20 cellular contexts compared by ENCODE assay signal in the genomic region with DNA sequence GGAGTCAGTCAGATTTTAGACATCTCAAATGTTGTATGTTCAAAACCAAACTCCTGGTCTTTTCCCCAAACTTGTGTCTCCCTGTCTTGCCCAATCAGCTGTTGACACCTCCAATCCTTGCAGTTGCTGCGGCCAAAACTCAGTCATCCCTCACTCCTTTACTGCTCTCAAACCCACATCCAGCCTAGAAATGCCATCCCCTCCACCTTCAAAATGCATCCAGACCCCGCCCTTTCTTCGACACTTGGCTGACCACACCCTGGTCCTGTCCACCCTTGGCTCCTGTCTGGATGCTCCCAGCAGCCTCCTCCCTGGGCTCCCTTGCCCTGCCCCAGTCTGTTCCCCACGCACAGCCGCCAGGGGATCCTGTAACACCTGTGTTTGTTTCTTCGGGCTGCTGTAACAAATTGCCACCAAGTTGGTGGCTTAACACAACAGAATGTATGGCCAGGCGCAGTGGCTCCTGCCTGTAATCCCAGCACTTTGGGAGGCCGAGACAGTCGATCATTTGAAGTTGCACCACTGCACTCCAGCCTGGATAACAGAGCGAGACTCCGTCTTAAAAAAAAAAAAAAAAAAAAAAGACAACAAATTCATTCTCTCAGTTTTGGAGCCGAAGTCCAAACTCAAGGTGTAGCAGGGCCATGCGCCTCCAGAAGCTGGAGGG. TPM values are rescaled to one million over a fixed set of nuclear protein-coding genes. Genes with fewer than 3 reads are reported as not detected.
DNase-seq lines count a peak whose midpoint lies in the region; ATAC-seq and TF ChIP-seq lines count a peak whose summit lies in the region.
"Had no signal": no experiment of that assay in that cellular context is flagged by ENCODE, and none has a peak within 500 bp of the region (broad histone marks: within the 10 kb centered on the region; RNA-seq: fewer than 3 reads in every experiment).

No MANE protein-coding gene starts in this region.

- no peak overlapping the region for H4K91ac ChIP-seq in IMR-90 (ENCODE audit: insufficient read depth, low read depth, low read length)

- H4K5ac ChIP-seq in IMR-90 (ENCODE audit: low read depth, low read length) = no peak overlapping the region

- no peak overlapping the region for H3K27ac ChIP-seq in IMR-90 (ENCODE audit: insufficient read depth, low read length)
- no peak overlapping the region for H3K27ac ChIP-seq in PC-3 (ENCODE audit: low read length)
- no peak overlapping the region for H3K27ac ChIP-seq in caudate nucleus (ENCODE audit: low read depth, low read length)

- peaks cover 15% of the 10 kb centered on the region for H3K9me1 ChIP-seq in IMR-90 (ENCODE audit: insufficient read depth, low read length)

- peaks cover 6% of the 10 kb centered on the region for H3K4me1 ChIP-seq in IMR-90 (ENCODE audit: control insufficient read depth, insufficient read depth, low read length)
- no peaks in the 10 kb centered on the region for H3K4me1 ChIP-seq in PC-3 (ENCODE audit: insufficient read depth, low read length)
- H3K4me1 ChIP-seq: BE2C had no signal

- H2AFZ ChIP-seq in IMR-90 (replicated peaks; ENCODE audit: low read length, poor library complexity) = no peak overlapping the region
- no peak overlapping the region for H2AFZ ChIP-seq in PC-3 (ENCODE audit: low read length)

- POLR2A ChIA-PET in activated CD8-positive, alpha-beta T cell treated with anti-CD3 and anti-CD28 coated beads, Interleukin-2, amount 10 ng/mL, durations not matched to agents 7 days and 5 days (lab: Charles Lee) = no interaction called here
- POLR2A ChIA-PET in activated CD8-positive, alpha-beta T cell treated with anti-CD3 and anti-CD28 coated beads for 36 hours (lab: Charles Lee) = interaction anchor here (1.1 kb wide), 1 partner anchor 27 kb away, joined by 3 read pairs; no protein-coding TSS in a partner anchor
- POLR2A ChIA-PET in IMR-90 (lab: Charles Lee; ENCODE audit: unreplicated experiment) = no interaction called here
- POLR2A ChIA-PET in naive thymus-derived CD8-positive, alpha-beta T cell (lab: Charles Lee) = no interaction called here
- POLR2A ChIA-PET in PC-3 (lab: Charles Lee; ENCODE audit: unreplicated experiment) = no interaction called here

- H2BK120ac ChIP-seq in IMR-90 (ENCODE audit: low read depth, low read length) = no peak overlapping the region

- H3K4me1 Mint-ChIP-seq in activated CD8-positive, alpha-beta T cell treated with anti-CD3 and anti-CD28 coated beads, Interleukin-2, amount 10 ng/mL, durations not matched to agents 7 days and 5 days (ENCODE audit: low read depth) = peaks cover 47% of the 10 kb centered on the region
- H3K4me1 Mint-ChIP-seq in activated CD8-positive, alpha-beta T cell treated with anti-CD3 and anti-CD28 coated beads for 36 hours (ENCODE audit: low read depth) = peaks cover 20% of the 10 kb centered on the region
- peaks cover 16% of the 10 kb centered on the region for H3K4me1 Mint-ChIP-seq in glutamatergic neuron (ENCODE audit: low read depth, unreplicated experiment)
- H3K4me1 Mint-ChIP-seq in naive thymus-derived CD8-positive, alpha-beta T cell = peaks cover 22 to 58% (median 41%) of the 10 kb centered on the region in 4 donors

- H3K23ac ChIP-seq in IMR-90 (ENCODE audit: low read depth, low read length) = no peak overlapping the region

- intact Hi-C loops in activated CD8-positive, alpha-beta T cell treated with anti-CD3 and anti-CD28 coated beads for 36 hours (cut with micrococcal nuclease) = no loop called here
- intact Hi-C loops in IMR-90 (cut with micrococcal nuclease) (no loop called here), PC-3 (cut with micrococcal nuclease) (no loop called here)

- 83% methylated on average over 5 of the region's 13 CpGs; no CpG with 5 or more reads in 1 of the 2 experiments for WGBS in IMR-90 (ENCODE audit: extremely low coverage in 2 of 2, insufficient read length in 1 of 2), 2 experiments

- H3K4me2 ChIP-seq in IMR-90 (ENCODE audit: low read depth, low read length) = no peak overlapping the region
- no peak overlapping the region for H3K4me2 ChIP-seq in PC-3 (ENCODE audit: low read length)

- H3K79me2 ChIP-seq in PC-3 (ENCODE audit: low read length) = no peaks in the 10 kb centered on the region

- H3K4me3 Mint-ChIP-seq in activated CD8-positive, alpha-beta T cell treated with anti-CD3 and anti-CD28 coated beads, Interleukin-2, amount 10 ng/mL, durations not matched to agents 7 days and 5 days = no peak overlapping the region
- H3K4me3 Mint-ChIP-seq in activated CD8-positive, alpha-beta T cell treated with anti-CD3 and anti-CD28 coated beads for 36 hours = no peak overlapping the region
- H3K4me3 Mint-ChIP-seq in glutamatergic neuron (ENCODE audit: unreplicated experiment) = peak overlapping the region; percentile 23
- no peak overlapping the region for H3K4me3 Mint-ChIP-seq in naive thymus-derived CD8-positive, alpha-beta T cell
- H3K4me3 Mint-ChIP-seq: CD8-positive, alpha-beta T cell had no signal

- H3K4ac ChIP-seq in IMR-90 (ENCODE audit: low read depth, low read length) = no peak overlapping the region

- H3K36me3 ChIP-seq in IMR-90 (ENCODE audit: control insufficient read depth, insufficient read depth, low read length) (peaks cover 5% of the 10 kb centered on the region; the same call in 1 of the 2 replicates), PC-3 (ENCODE audit: low read depth, low read length) (no peaks in the 10 kb centered on the region)
- H3K36me3 ChIP-seq: BE2C had no signal

- peaks cover 14 to 40% of the 10 kb centered on the region in 2 experiments for H3K79me1 ChIP-seq in IMR-90 (ENCODE audit: low read depth in 1 of 2, low read length in 2 of 2)

- ATAC-seq in activated CD8-positive, alpha-beta T cell treated with anti-CD3 and anti-CD28 coated beads, Interleukin-2, amount 10 ng/mL, durations not matched to agents 7 days and 5 days = no peak
- no peak for ATAC-seq in activated CD8-positive, alpha-beta T cell treated with anti-CD3 and anti-CD28 coated beads for 36 hours
- ATAC-seq in IMR-90 (ENCODE audit: low read depth) = no peak
- no peak for ATAC-seq in naive thymus-derived CD8-positive, alpha-beta T cell
- ATAC-seq in PC-3 = no peak
- no peak for ATAC-seq in GM18498 (IDR thresholded peaks at IDR 0.05; ENCODE audit: unreplicated experiment)
- ATAC-seq: CD8-positive, alpha-beta T cell; HCT116 had no signal

- no peak for TF ChIP-seq RAD21 in IMR-90 (IDR thresholded peaks at IDR 0.05; ENCODE audit: low read length)

- H3K9me3 ChIP-seq in IMR-90 (ENCODE audit: control insufficient read depth, insufficient read depth, low read length) = no peaks in the 10 kb centered on the region
- H3K9me3 ChIP-seq in PC-3 (ENCODE audit: low read length) = no peaks in the 10 kb centered on the region
- H3K9me3 ChIP-seq: BE2C had no signal

- H3K4me3 ChIP-seq in IMR-90 (ENCODE audit: insufficient read depth, low read depth, low read length) (no peak overlapping the region), PC-3 (ENCODE audit: low read length) (no peak overlapping the region)

- in situ Hi-C loops in IMR-90 (cut with MboI; ENCODE audit: low sequenced_read_pairs) = no loop called here

- H3K9ac ChIP-seq in IMR-90 (ENCODE audit: low read depth, low read length) (no peak overlapping the region), PC-3 (ENCODE audit: low read length) (no peak overlapping the region)

- peak overlapping the region; percentile 1 for H3K27ac Mint-ChIP-seq in activated CD8-positive, alpha-beta T cell treated with anti-CD3 and anti-CD28 coated beads, Interleukin-2, amount 10 ng/mL, durations not matched to agents 7 days and 5 days
- no peak overlapping the region for H3K27ac Mint-ChIP-seq in activated CD8-positive, alpha-beta T cell treated with anti-CD3 and anti-CD28 coated beads for 36 hours
- peak overlapping the region; percentile 64 for H3K27ac Mint-ChIP-seq in glutamatergic neuron (ENCODE audit: unreplicated experiment)
- peak overlapping the region in 3 of 10 donors; percentile 15 to 78 (median 16) for H3K27ac Mint-ChIP-seq in naive thymus-derived CD8-positive, alpha-beta T cell
- H3K27ac Mint-ChIP-seq: CD8-positive, alpha-beta T cell had no signal

- TF ChIP-seq POLR2A in IMR-90 (IDR thresholded peaks at IDR 0.05; ENCODE audit: low read depth, low read length) = no peak

- no peak overlapping the region for H3K18ac ChIP-seq in IMR-90 (ENCODE audit: low read depth, low read length)

- H3K27me3 Mint-ChIP-seq in activated CD8-positive, alpha-beta T cell treated with anti-CD3 and anti-CD28 coated beads, Interleukin-2, amount 10 ng/mL, durations not matched to agents 7 days and 5 days (ENCODE audit: low read depth) = no peaks in the 10 kb centered on the region
- H3K27me3 Mint-ChIP-seq in activated CD8-positive, alpha-beta T cell treated with anti-CD3 and anti-CD28 coated beads for 36 hours = no peaks in the 10 kb centered on the region
- H3K27me3 Mint-ChIP-seq in glutamatergic neuron (ENCODE audit: unreplicated experiment) = peaks cover 2% of the 10 kb centered on the region
- no peaks in the 10 kb centered on the region for H3K27me3 Mint-ChIP-seq in naive thymus-derived CD8-positive, alpha-beta T cell

- no peak overlapping the region for H2BK5ac ChIP-seq in IMR-90 (ENCODE audit: low read depth, low read length, poor library complexity, severe bottlenecking)

- no peaks in the 10 kb centered on the region for H3K9me3 Mint-ChIP-seq in activated CD8-positive, alpha-beta T cell treated with anti-CD3 and anti-CD28 coated beads, Interleukin-2, amount 10 ng/mL, durations not matched to agents 7 days and 5 days (ENCODE audit: insufficient read depth)
- H3K9me3 Mint-ChIP-seq in activated CD8-positive, alpha-beta T cell treated with anti-CD3 and anti-CD28 coated beads for 36 hours = no peaks in the 10 kb centered on the region
- H3K9me3 Mint-ChIP-seq in glutamatergic neuron (ENCODE audit: unreplicated experiment) = peaks cover 8% of the 10 kb centered on the region
- H3K9me3 Mint-ChIP-seq in naive thymus-derived CD8-positive, alpha-beta T cell = no peaks in the 10 kb centered on the region
- H3K9me3 Mint-ChIP-seq: CD8-positive, alpha-beta T cell had no signal

- peak overlapping the region; percentile 34 for H2AK9ac ChIP-seq in IMR-90 (replicated peaks; ENCODE audit: low read depth, low read length, poor library complexity)

- dilution Hi-C loops in IMR-90 (cut with HindIII; ENCODE audit: low sequenced_read_pairs, unreplicated experiment) = no loop called here

- TF ChIP-seq CTCF in activated CD8-positive, alpha-beta T cell treated with anti-CD3 and anti-CD28 coated beads for 36 hours (IDR thresholded peaks at IDR 0.05) = no peak
- TF ChIP-seq CTCF in IMR-90 (conservative IDR thresholded peaks at IDR 0.05; ENCODE audit: low read depth, low read length) = no peak
- no peak for TF ChIP-seq CTCF in glutamatergic neuron (IDR thresholded peaks at IDR 0.05; ENCODE audit: partially characterized antibody, unreplicated experiment)
- no peak for TF ChIP-seq CTCF in PC-3 (conservative IDR thresholded peaks at IDR 0.05; ENCODE audit: low read depth, low read length)

- CTCF ChIA-PET in activated CD8-positive, alpha-beta T cell treated with anti-CD3 and anti-CD28 coated beads, Interleukin-2, amount 10 ng/mL, durations not matched to agents 7 days and 5 days (lab: Charles Lee) = no interaction called here
- CTCF ChIA-PET in activated CD8-positive, alpha-beta T cell treated with anti-CD3 and anti-CD28 coated beads for 36 hours (lab: Charles Lee) = no interaction called here
- CTCF ChIA-PET in IMR-90 (lab: Yijun Ruan, JAX) (interaction anchor here (0.5 kb wide), 1 partner anchor 816 kb away, joined by 3 read pairs; no protein-coding TSS in a partner anchor), PC-3 (lab: Charles Lee) (no interaction called here)

- no TSS peak for BruUV-seq in IMR-90 (replicated peaks; lab: Mats Ljungman, UMichigan)
- BruUV-seq in PC-3 (replicated peaks; lab: Mats Ljungman, UMichigan) = no TSS peak

- H3K27me3 ChIP-seq in IMR-90 (ENCODE audit: control insufficient read depth, insufficient read depth, low read length) = no peaks in the 10 kb centered on the region
- H3K27me3 ChIP-seq in PC-3 (ENCODE audit: low read length) = no peaks in the 10 kb centered on the region
- H3K27me3 ChIP-seq: BE2C had no signal

- H3K56ac ChIP-seq in IMR-90 (ENCODE audit: extremely low read depth, insufficient read depth, low read length) = no peak overlapping the region

- no peak for DNase-seq in activated CD8-positive, alpha-beta T cell treated with anti-CD3 and anti-CD28 coated beads, Interleukin-2, amount 10 ng/mL, durations not matched to agents 7 days and 5 days
- no peak for DNase-seq in activated CD8-positive, alpha-beta T cell treated with anti-CD3 and anti-CD28 coated beads for 36 hours
- DNase-seq in IMR-90 (no peak), glutamatergic neuron (no peak), PC-3 (no peak), caudate nucleus (lab: John Stamatoyannopoulos, UW) (no peak)
- DNase-seq in naive thymus-derived CD8-positive, alpha-beta T cell = no peak
- DNase-seq: BE2C; CD8-positive, alpha-beta T cell; DMS79 treated with DMSO at 0.1 percent for 48 hours; NCI-H1105; NCI-H1694 treated with DMSO at 0.1 percent for 48 hours; NCI-H2107; NCI-H2227 treated with DMSO at 0.1 percent for 48 hours; NCI-H510A treated with DMSO at 0.1 percent for 48 hours; NCI-H774; RPMI8226 had no signal

- peaks cover 5% of the 10 kb centered on the region for H3K36me3 Mint-ChIP-seq in activated CD8-positive, alpha-beta T cell treated with anti-CD3 and anti-CD28 coated beads, Interleukin-2, amount 10 ng/mL, durations not matched to agents 7 days and 5 days (ENCODE audit: low read depth)
- no peaks in the 10 kb centered on the region for H3K36me3 Mint-ChIP-seq in activated CD8-positive, alpha-beta T cell treated with anti-CD3 and anti-CD28 coated beads for 36 hours (ENCODE audit: low read depth)
- H3K36me3 Mint-ChIP-seq in glutamatergic neuron (ENCODE audit: unreplicated experiment) = peaks cover 5% of the 10 kb centered on the region
- peaks cover 0 to 25% (median 4%) of the 10 kb centered on the region in 3 donors for H3K36me3 Mint-ChIP-seq in naive thymus-derived CD8-positive, alpha-beta T cell

- no peaks in the 10 kb centered on the region for H3F3A ChIP-seq in PC-3 (ENCODE audit: low read length, unreplicated experiment)

- no peaks in the 10 kb centered on the region for H3K9me2 ChIP-seq in PC-3 (replicated peaks; ENCODE audit: low read length)

- H2BK15ac ChIP-seq in IMR-90 (ENCODE audit: low read depth, low read length) = no peak overlapping the region

- H4K20me1 ChIP-seq in IMR-90 (ENCODE audit: insufficient read depth, low read length) = 0 out of 2 replicates have a peak, but pooled peaks cover 7% of the 10 kb centered on the region
- H4K20me1 ChIP-seq in PC-3 (ENCODE audit: low read length) = no peaks in the 10 kb centered on the region

- H2AK5ac ChIP-seq in IMR-90 (ENCODE audit: low read depth, low read length) = no peak overlapping the region

- H3K14ac ChIP-seq in IMR-90 (replicated peaks; ENCODE audit: low read depth, low read length) = no peak overlapping the region

- H2BK20ac ChIP-seq in IMR-90 (ENCODE audit: low read depth, low read length) = no peak overlapping the region

- no peak overlapping the region for H4K8ac ChIP-seq in IMR-90 (ENCODE audit: low read depth in 2 of 2, low read length in 2 of 2)

RNA-seq across cellular contexts. Expression of a gene that starts 11.7 kb away (rescaled TPM):
- 10 to 100 TPM; 65.1 to 70.0 TPM for total RNA-seq in activated CD8-positive, alpha-beta T cell treated with anti-CD3 and anti-CD28 coated beads, Interleukin-2, amount 10 ng/mL, durations not matched to agents 7 days and 5 days
- 10 to 100 TPM; 54.4 to 56.7 TPM for total RNA-seq in activated CD8-positive, alpha-beta T cell treated with anti-CD3 and anti-CD28 coated beads for 36 hours
- total RNA-seq in IMR-90 (2012; rRNA removed) (117 and 120 TPM in 2 replicates), glutamatergic neuron (ENCODE audit: unreplicated experiment) (1,227 TPM), PC-3 (2014; rRNA removed) (95.4 and 96.1 TPM in 2 replicates)
- 665 and 732 TPM in 2 replicates for polyA plus RNA-seq in IMR-90 (2012; rRNA removed)
- 939 and 1,304 TPM in 2 replicates for polyA plus RNA-seq in IMR-90 (2012; cell fraction: cytosol; rRNA removed)
- polyA plus RNA-seq in IMR-90 (2012; cell fraction: nucleus; rRNA removed; ENCODE audit: low replicate concordance) = 308 and 790 TPM in 2 replicates
- total RNA-seq in naive thymus-derived CD8-positive, alpha-beta T cell = 10 to 100 TPM; 92.5 to 98.6 TPM
- 10 to 100 TPM; 46.5 to 87.5 (median 67.5) TPM for polyA plus RNA-seq in naive thymus-derived CD8-positive, alpha-beta T cell

RNA-seq across cellular contexts. Expression of a gene that starts 12.0 kb away (rescaled TPM):
- total RNA-seq in activated CD8-positive, alpha-beta T cell treated with anti-CD3 and anti-CD28 coated beads, Interleukin-2, amount 10 ng/mL, durations not matched to agents 7 days and 5 days = 10 to 100 TPM; 27.7 to 28.3 TPM
- total RNA-seq in activated CD8-positive, alpha-beta T cell treated with anti-CD3 and anti-CD28 coated beads for 36 hours = 10 to 100 TPM; 17.5 to 18.0 TPM
- total RNA-seq in IMR-90 (2012; rRNA removed) (3.6 and 4.4 TPM in 2 replicates), glutamatergic neuron (ENCODE audit: unreplicated experiment) (25.8 TPM), PC-3 (2014; rRNA removed) (13.9 and 18.2 TPM in 2 replicates)
- 16.3 and 24.4 TPM in 2 replicates for polyA plus RNA-seq in IMR-90 (2012; rRNA removed)
- 6.8 and 13.8 TPM in 2 replicates for polyA plus RNA-seq in IMR-90 (2012; cell fraction: cytosol; rRNA removed)
- 15.2 and 20.0 TPM in 2 replicates for polyA plus RNA-seq in IMR-90 (2012; cell fraction: nucleus; rRNA removed; ENCODE audit: low replicate concordance)
- 10 to 100 TPM; 12.6 to 16.9 TPM for total RNA-seq in naive thymus-derived CD8-positive, alpha-beta T cell
- 10 to 100 TPM in 1 of 3 donors, 1 to 10 TPM in 2; 6.8 to 10.0 (median 9.8) TPM for polyA plus RNA-seq in naive thymus-derived CD8-positive, alpha-beta T cell

RNA-seq across cellular contexts. Expression of a gene that starts 29.8 kb away (rescaled TPM):
- total RNA-seq in activated CD8-positive, alpha-beta T cell treated with anti-CD3 and anti-CD28 coated beads, Interleukin-2, amount 10 ng/mL, durations not matched to agents 7 days and 5 days = under 1 TPM in 1 of 2 experiments, not detected in 1; 0.10 TPM
- not detected for total RNA-seq in activated CD8-positive, alpha-beta T cell treated with anti-CD3 and anti-CD28 coated beads for 36 hours
- total RNA-seq in IMR-90 (2012; rRNA removed) = 0.18 and 0.28 TPM in 2 replicates
- 0.11 and 0.12 TPM in 2 replicates for polyA plus RNA-seq in IMR-90 (2012; rRNA removed)
- 0.17 and 0.27 TPM in 2 replicates for polyA plus RNA-seq in IMR-90 (2012; cell fraction: cytosol; rRNA removed)
- 0.19 and 0.48 TPM in 2 replicates for polyA plus RNA-seq in IMR-90 (2012; cell fraction: nucleus; rRNA removed; ENCODE audit: low replicate concordance)
- total RNA-seq in glutamatergic neuron (ENCODE audit: unreplicated experiment) = not detected
- total RNA-seq in naive thymus-derived CD8-positive, alpha-beta T cell = under 1 TPM; 0.18 to 0.19 TPM
- not detected for polyA plus RNA-seq in naive thymus-derived CD8-positive, alpha-beta T cell
- total RNA-seq in PC-3 (2014; rRNA removed) = 0.46 TPM in 1 of 2 replicates, not detected in the other
- total RNA-seq: A172 had no signal

RNA-seq across cellular contexts. Expression of a gene that starts 53.0 kb away (rescaled TPM):
- 1 to 10 TPM in 1 of 2 experiments, under 1 TPM in 1; 0.84 to 1.1 TPM for total RNA-seq in activated CD8-positive, alpha-beta T cell treated with anti-CD3 and anti-CD28 coated beads, Interleukin-2, amount 10 ng/mL, durations not matched to agents 7 days and 5 days
- 1 to 10 TPM; 1.2 TPM for total RNA-seq in activated CD8-positive, alpha-beta T cell treated with anti-CD3 and anti-CD28 coated beads for 36 hours
- total RNA-seq in IMR-90 (2012; rRNA removed) (0.83 and 0.90 TPM in 2 replicates), glutamatergic neuron (ENCODE audit: unreplicated experiment) (4.7 TPM), PC-3 (2014; rRNA removed) (2.2 and 2.7 TPM in 2 replicates)
- polyA plus RNA-seq in IMR-90 (2012; rRNA removed) = 1.7 and 1.8 TPM in 2 replicates
- polyA plus RNA-seq in IMR-90 (2012; cell fraction: cytosol; rRNA removed) = 1.5 and 1.8 TPM in 2 replicates
- 1.7 and 2.9 TPM in 2 replicates for polyA plus RNA-seq in IMR-90 (2012; cell fraction: nucleus; rRNA removed; ENCODE audit: low replicate concordance)
- 1 to 10 TPM; 3.8 to 4.0 TPM for total RNA-seq in naive thymus-derived CD8-positive, alpha-beta T cell
- polyA plus RNA-seq in naive thymus-derived CD8-positive, alpha-beta T cell = under 1 TPM; 0.39 to 0.49 (median 0.44) TPM

Comparison
In these comparisons a context has a peak if more than half of its experiments do, and no peak if none do; other contexts are left out.
1. RNA of a gene that starts 11.7 kb away (total RNA-seq): 1,227 TPM in glutamatergic neuron (single experiment); 117 to 120 TPM in IMR-90, 92.5 to 98.6 TPM in naive thymus-derived CD8-positive, alpha-beta T cell, 95.4 to 96.1 TPM in PC-3, 65.1 to 70.0 TPM in activated CD8-positive, alpha-beta T cell treated with anti-CD3 and anti-CD28 coated beads, Interleukin-2, amount 10 ng/mL, durations not matched to agents 7 days and 5 days and 54.4 to 56.7 TPM in activated CD8-positive, alpha-beta T cell treated with anti-CD3 and anti-CD28 coated beads for 36 hours; every median in the first group is over 10 times any median in the second.